Comparison of ENCODE assay signal across 12 cellular contexts in genomic region chr1:170309389-170310013, GRCh38.
DNase-seq lines count a peak whose midpoint lies in the region; ATAC-seq and TF ChIP-seq lines count a peak whose summit lies in the region.
"Had no signal": no experiment of that assay in that cellular context is flagged by ENCODE, and none has a peak within 500 bp of the region (broad histone marks: within the 10 kb centered on the region; RNA-seq: fewer than 3 reads in every experiment).

No MANE protein-coding gene starts in this region.

- peaks cover 6% of the 10 kb centered on the region for H3K4me1 ChIP-seq in left ventricle myocardium inferior
- H3K4me1 ChIP-seq in lower lobe of right lung: no peaks in the 10 kb centered on the region
- H3K4me1 ChIP-seq: A549 had no signal

- DNase-seq in Right ventricle myocardium inferior (ENCODE audit: missing footprints) (peak; percentile 11), left ventricle myocardium inferior (no peak), cerebellar cortex (ENCODE audit: low spot score) (peak; percentile 24), lower lobe of right lung (no peak), NCI-H446 (lab: John Stamatoyannopoulos, UW) (no peak)
- DNase-seq in activated CD8-positive, alpha-beta memory T cell treated with anti-CD3 and anti-CD28 coated beads, Interleukin-2, amount 50 U/mL, for 48 hours: no peak
- DNase-seq: activated T-cell treated with anti-CD3 and anti-CD28 coated beads, Interleukin-2, amount 50 U/mL, for 72 hours; Karpas-422; substantia nigra had no signal

- TF ChIP-seq CTCF in left ventricle myocardium inferior (IDR thresholded peaks at IDR 0.05; ENCODE audit: borderline replicate concordance): no peak
- TF ChIP-seq CTCF in lower lobe of right lung (IDR thresholded peaks at IDR 0.05): no peak

- peak; percentile 27 for ATAC-seq in Right ventricle myocardium inferior
- peak; percentile 51 to 53 for ATAC-seq in lower lobe of right lung
- ATAC-seq in GM21619 (IDR thresholded peaks at IDR 0.05; ENCODE audit: unreplicated experiment): no peak
- no peak for ATAC-seq in GM21423 (IDR thresholded peaks at IDR 0.05; ENCODE audit: unreplicated experiment)
- ATAC-seq: A549; activated T-cell treated with anti-CD3 and anti-CD28 coated beads, Interleukin-2, amount 50 U/mL, for 72 hours had no signal

- H3K4me3 ChIP-seq in left ventricle myocardium inferior (no peak overlapping the region), lower lobe of right lung (no peak overlapping the region)
- H3K4me3 ChIP-seq: A549 had no signal

- H3K36me3 ChIP-seq in left ventricle myocardium inferior (no peaks in the 10 kb centered on the region), lower lobe of right lung (no peaks in the 10 kb centered on the region)

- no peak overlapping the region for H3K27ac ChIP-seq in left ventricle myocardium inferior (replicated peaks)
- H3K27ac ChIP-seq in lower lobe of right lung: no peak overlapping the region
- H3K27ac ChIP-seq: A549 had no signal

- H3K9me3 ChIP-seq in left ventricle myocardium inferior (replicated peaks) (no peaks in the 10 kb centered on the region), lower lobe of right lung (no peaks in the 10 kb centered on the region)
- H3K9me3 ChIP-seq: A549 had no signal

- intact Hi-C loops in Right ventricle myocardium inferior (cut with DNase I): no loop called here
- intact Hi-C loops in left ventricle myocardium inferior (cut with micrococcal nuclease): no loop called here
- intact Hi-C loops in lower lobe of right lung (cut with DNase I): no loop called here

- H3K27me3 ChIP-seq in left ventricle myocardium inferior (ENCODE audit: low read depth): no peaks in the 10 kb centered on the region
- H3K27me3 ChIP-seq in lower lobe of right lung (ENCODE audit: low read depth): no peaks in the 10 kb centered on the region

Comparison
In these comparisons a context has a peak if more than half of its experiments do, and no peak if none do; other contexts are left out.
1. DNase-seq: peak in Right ventricle myocardium inferior (single experiment) and cerebellar cortex (single experiment); none in left ventricle myocardium inferior (single experiment), lower lobe of right lung (single experiment), NCI-H446 (0 of 2) and activated CD8-positive, alpha-beta memory T cell treated with anti-CD3 and anti-CD28 coated beads, Interleukin-2, amount 50 U/mL, for 48 hours (single experiment).
2. ATAC-seq: peak in Right ventricle myocardium inferior (single experiment) and lower lobe of right lung (2 of 2); none in GM21619 (single experiment) and GM21423 (single experiment).